15 cellular contexts compared by ENCODE assay signal in genomic region chr1:91161749-91162148, GRCh38.
DNase-seq lines count a peak whose midpoint lies in the region; ATAC-seq and TF ChIP-seq lines count a peak whose summit lies in the region.
"Had no signal": no experiment of that assay in that cellular context is flagged by ENCODE, and none has a peak within 500 bp of the region (broad histone marks: within the 10 kb centered on the region; RNA-seq: fewer than 3 reads in every experiment).

No MANE protein-coding gene starts in this region.

- peaks cover 10% of the 10 kb centered on the region for H3K4me1 ChIP-seq in parathyroid adenoma
- no peaks in the 10 kb centered on the region for H3K4me1 ChIP-seq in naive thymus-derived CD4-positive, alpha-beta T cell (ENCODE audit: control insufficient read depth in 2 of 2, insufficient read depth in 2 of 2, low read length in 2 of 2)
- H3K4me1 ChIP-seq: BLaER1 had no signal

- CTCF ChIA-PET in naive thymus-derived CD4-positive, alpha-beta T cell (lab: Charles Lee): no interaction called here

- H3K79me2 ChIP-seq in parathyroid adenoma: no peaks in the 10 kb centered on the region

- no peak overlapping the region for H3K4me3 ChIP-seq in parathyroid adenoma (ENCODE audit: low read depth, low read length)
- H3K4me3 ChIP-seq in naive thymus-derived CD4-positive, alpha-beta T cell (ENCODE audit: low read length): no peak overlapping the region
- H3K4me3 ChIP-seq: BLaER1, GM23338 had no signal

- H3K27me3 ChIP-seq in parathyroid adenoma (ENCODE audit: control insufficient read depth, insufficient read depth, low read length): no peaks in the 10 kb centered on the region
- H3K27me3 ChIP-seq in naive thymus-derived CD4-positive, alpha-beta T cell (ENCODE audit: control insufficient read depth in 2 of 2, insufficient read depth in 2 of 2, low read length in 2 of 2): no peaks in the 10 kb centered on the region
- H3K27me3 ChIP-seq: BLaER1 had no signal

- no peak for ATAC-seq in naive thymus-derived CD4-positive, alpha-beta T cell
- ATAC-seq in HG03460 (IDR thresholded peaks at IDR 0.05; ENCODE audit: unreplicated experiment): no peak
- ATAC-seq: GM23338, HepG2 had no signal

- no peaks in the 10 kb centered on the region for H3K36me3 ChIP-seq in parathyroid adenoma (ENCODE audit: control insufficient read depth, insufficient read depth, low read length)
- no peaks in the 10 kb centered on the region for H3K36me3 ChIP-seq in naive thymus-derived CD4-positive, alpha-beta T cell (ENCODE audit: control insufficient read depth in 2 of 3, insufficient read depth in 3 of 3, low read length in 3 of 3)
- H3K36me3 ChIP-seq: BLaER1 had no signal

- H3K27ac ChIP-seq in parathyroid adenoma: peak overlapping the region; percentile 68
- no peak overlapping the region for H3K27ac ChIP-seq in naive thymus-derived CD4-positive, alpha-beta T cell (ENCODE audit: low read depth, low read length)
- H3K27ac ChIP-seq: 22Rv1, BLaER1 had no signal

- H3K4me1 Mint-ChIP-seq in brain: peaks cover 31% of the 10 kb centered on the region
- peaks cover 0 to 6% (median 0%) of the 10 kb centered on the region in 7 donors for H3K4me1 Mint-ChIP-seq in naive thymus-derived CD4-positive, alpha-beta T cell
- H3K4me1 Mint-ChIP-seq: CD4-positive, CD25-positive, alpha-beta regulatory T cell had no signal

- H3K4me3 Mint-ChIP-seq in brain: no peak overlapping the region
- H3K4me3 Mint-ChIP-seq in naive thymus-derived CD4-positive, alpha-beta T cell: no peak overlapping the region
- H3K4me3 Mint-ChIP-seq: CD4-positive, CD25-positive, alpha-beta regulatory T cell; GM23338; H9 had no signal

- intact Hi-C loops in naive thymus-derived CD4-positive, alpha-beta T cell (cut with micrococcal nuclease): loop anchor here (10.0 kb wide), 3 partner anchors 357 to 1133 kb away; partner anchors contain the start of genes GLMN (in 1 of the 2) and RPAP2 (in 1 of the 2)

- peak overlapping the region; percentile 56 for H2AFZ ChIP-seq in parathyroid adenoma

- H3K27ac Mint-ChIP-seq in brain: peak overlapping the region in 3 of 5 experiments; percentile 6 to 69 (median 16)
- peak overlapping the region in 1 of 9 donors; percentile 28 for H3K27ac Mint-ChIP-seq in naive thymus-derived CD4-positive, alpha-beta T cell
- H3K27ac Mint-ChIP-seq: GM23338 had no signal

- peak overlapping the region; percentile 7 for H3K4me2 ChIP-seq in parathyroid adenoma (ENCODE audit: low read length)
- H3K4me2 ChIP-seq: BLaER1, GM23338 had no signal

- TF ChIP-seq CTCF in brain (conservative IDR thresholded peaks at IDR 0.05) (no peak), parathyroid adenoma (IDR thresholded peaks at IDR 0.05) (no peak)

- peaks cover 8% of the 10 kb centered on the region for H3K27me3 Mint-ChIP-seq in brain
- H3K27me3 Mint-ChIP-seq in naive thymus-derived CD4-positive, alpha-beta T cell: no peaks in the 10 kb centered on the region
- H3K27me3 Mint-ChIP-seq: CD4-positive, CD25-positive, alpha-beta regulatory T cell had no signal

- H3K36me3 Mint-ChIP-seq in brain: no peaks in the 10 kb centered on the region
- no peaks in the 10 kb centered on the region for H3K36me3 Mint-ChIP-seq in naive thymus-derived CD4-positive, alpha-beta T cell
- H3K36me3 Mint-ChIP-seq: CD4-positive, CD25-positive, alpha-beta regulatory T cell had no signal

- no peaks in the 10 kb centered on the region for H3K9me3 ChIP-seq in parathyroid adenoma (ENCODE audit: control insufficient read depth, low read length)
- no peaks in the 10 kb centered on the region for H3K9me3 ChIP-seq in naive thymus-derived CD4-positive, alpha-beta T cell (ENCODE audit: control insufficient read depth in 2 of 3, low read length in 3 of 3)
- H3K9me3 ChIP-seq: BLaER1 had no signal

- DNase-seq in DMS 273 (lab: John Stamatoyannopoulos, UW; ENCODE audit: unreplicated experiment) (peak; percentile 40), DMS 273 treated with DMSO at 0.1 percent for 48 hours (lab: John Stamatoyannopoulos, UW) (no peak)
- DNase-seq in naive thymus-derived CD4-positive, alpha-beta T cell: no peak
- DNase-seq in stimulated activated CD4-positive, alpha-beta T cell treated with anti-CD3 and anti-CD28 coated beads, Interleukin-4, amount 100 ng/mL, for 24 hours: no peak
- DNase-seq: CD4-positive, CD25-positive, alpha-beta regulatory T cell; DMS79 treated with DMSO at 0.1 percent for 48 hours; EL; H9 had no signal

- peaks cover 0 to 6% (median 0%) of the 10 kb centered on the region in 5 experiments for H3K9me3 Mint-ChIP-seq in brain
- no peaks in the 10 kb centered on the region for H3K9me3 Mint-ChIP-seq in naive thymus-derived CD4-positive, alpha-beta T cell
- H3K9me3 Mint-ChIP-seq: GM23338, H9 had no signal

- POLR2A ChIA-PET in naive thymus-derived CD4-positive, alpha-beta T cell (lab: Charles Lee): no interaction called here

- H3K9ac ChIP-seq in parathyroid adenoma: no peak overlapping the region
- H3K9ac ChIP-seq: BLaER1 had no signal
